Comparison of ENCODE assay signal across 34 cellular contexts in genomic region chr2:71252862-71253261, GRCh38.
"Had no signal": no experiment of that assay in that cellular context is flagged by ENCODE, and none has a peak within 500 bp of the region (broad histone marks: within the 10 kb centered on the region; RNA-seq: fewer than 3 reads in every experiment).

No MANE protein-coding gene starts in this region.

- H3K36me3 ChIP-seq: adrenal gland, brain microvascular endothelial cell, breast epithelium had no signal

- ATAC-seq: activated CD8-positive, alpha-beta T cell treated with anti-CD3 and anti-CD28 coated beads for 36 hours; activated naive CD4-positive, alpha-beta T cell treated with anti-CD3 and anti-CD28 coated beads, Interleukin-2, amount 50 U/mL, for 72 hours; activated T-cell treated with anti-CD3 and anti-CD28 coated beads, Interleukin-2, amount 50 U/mL, for 4 hours; activated T-cell treated with anti-CD3 and anti-CD28 coated beads, Interleukin-2, amount 50 U/mL, for 72 hours; activated T-helper 17 cell treated with anti-CD3 and anti-CD28 coated beads, Interleukin-2, amount 50 U/mL, for 72 hours; body of pancreas had no signal

- H3K9me3 ChIP-seq: adrenal gland, body of pancreas, breast epithelium had no signal

- H3K27ac ChIP-seq: adrenal gland, body of pancreas, brain microvascular endothelial cell, breast epithelium, VCaP had no signal

- DNase-seq: activated B cell treated with CpG ODN at 0.5 μM for 24 hours; activated CD4-positive, alpha-beta memory T cell treated with anti-CD3 and anti-CD28 coated beads for 36 hours; activated CD4-positive, alpha-beta T cell treated with anti-CD3 and anti-CD28 coated beads for 4 hours; activated CD4-positive, alpha-beta T cell treated with anti-CD3 and anti-CD28 coated beads, Interleukin-2, amount 10 ng/mL, durations not matched to agents 24 days and 14 days; activated CD4-positive, alpha-beta T cell treated with anti-CD3 and anti-CD28 coated beads, Interleukin-2, amount 50 U/mL, for 1 hour; activated CD4-positive, alpha-beta T cell treated with anti-CD3 and anti-CD28 coated beads, Interleukin-2, amount 50 U/mL, for 4 hours; activated CD4-positive, CD25-positive, alpha-beta regulatory T cell treated with anti-CD3 and anti-CD28 coated beads, Interleukin-2, amount 50 U/mL, for 72 hours; activated CD8-positive, alpha-beta memory T cell treated with anti-CD3 and anti-CD28 coated beads, Interleukin-2, amount 50 U/mL, for 4 hours; activated CD8-positive, alpha-beta T cell treated with anti-CD3 and anti-CD28 coated beads for 36 hours; activated effector memory CD4-positive, alpha-beta T cell treated with anti-CD3 and anti-CD28 coated beads, Interleukin-2, amount 50 U/mL, for 16 hours; activated gamma-delta T cell treated with Interleukin-2 at 50 U/mL for 16 hours; activated naive CD4-positive, alpha-beta T cell; activated naive CD4-positive, alpha-beta T cell treated with anti-CD3 and anti-CD28 coated beads for 36 hours; activated naive CD4-positive, alpha-beta T cell treated with anti-CD3 and anti-CD28 coated beads, Interleukin-2, amount 50 U/mL, for 16 hours; activated naive CD8-positive, alpha-beta T cell treated with anti-CD3 and anti-CD28 coated beads for 36 hours; activated T-cell treated with anti-CD3 and anti-CD28 coated beads for 4 hours; activated T-cell treated with anti-CD3 and anti-CD28 coated beads, Interleukin-2, amount 50 U/mL, for 1 hour; activated T-cell treated with anti-CD3 and anti-CD28 coated beads, Interleukin-2, amount 50 U/mL, for 4 hours; activated T-cell treated with anti-CD3 and anti-CD28 coated beads, Interleukin-2, amount 50 U/mL, for 72 hours; adrenal gland; amniotic stem cell; aorta; body of pancreas; brain microvascular endothelial cell; central memory CD4-positive, alpha-beta T cell; T-helper 1 cell; T-helper 2 cell; T-helper 9 cell had no signal

- H3K4me1 ChIP-seq: body of pancreas, breast epithelium had no signal

- H3K27me3 ChIP-seq: adrenal gland, body of pancreas, brain microvascular endothelial cell had no signal

- FAIRE-seq: astrocyte, TTC549 had no signal

- H3K4me3 ChIP-seq: adrenal gland, body of pancreas, breast epithelium had no signal
